In genomic region chr9:136707849-136708517, GRCh38 we compare ENCODE assay signal across 1 cellular context.
A peak's percentile ranks its signal among the peaks of the same experiment; 100 is the strongest.
TF ChIP-seq lines count a peak whose summit lies in the region.

No MANE protein-coding gene starts in this region.

TF ChIP-seq in K562, 482 proteins besides CTCF, POLR2A, EP300 and RAD21 (continues in another document):
- TF ChIP-seq ZNF408 (CRISPR knock-in tag; IDR thresholded peaks at IDR 0.05; ENCODE audit: low read depth) (no peak), ZNF277 (CRISPR knock-in tag; IDR thresholded peaks at IDR 0.05; ENCODE audit: borderline replicate concordance) (no peak), POLR2B (IDR thresholded peaks at IDR 0.05; ENCODE audit: low read depth, partially characterized antibody) (no peak), KDM5B (IDR thresholded peaks at IDR 0.05; ENCODE audit: insufficient replicate concordance, low read depth, low read length) (no peak), ZNF174 (CRISPR knock-in tag; IDR thresholded peaks at IDR 0.05) (no peak), KLF6 (CRISPR knock-in tag; IDR thresholded peaks at IDR 0.05; ENCODE audit: borderline replicate concordance) (no peak), FOXK2 (conservative IDR thresholded peaks at IDR 0.05 in 1 of 2, IDR thresholded peaks at IDR 0.05 in 1 of 2; ENCODE audit: low read depth in 2 of 2) (no peak), ZBTB43 (CRISPR knock-in tag; IDR thresholded peaks at IDR 0.05) (no peak), CCAR2 (IDR thresholded peaks at IDR 0.05; ENCODE audit: low read depth, low read length) (no peak), THRB (CRISPR knock-in tag; conservative IDR thresholded peaks at IDR 0.05) (no peak), ZNF589 (CRISPR knock-in tag; IDR thresholded peaks at IDR 0.05; ENCODE audit: low read depth) (0 out of 2 replicates have a peak, but pooled peaks have one; percentile 25), WHSC1 (IDR thresholded peaks at IDR 0.05; ENCODE audit: low read length) (no peak), ZNF75A (CRISPR knock-in tag; IDR thresholded peaks at IDR 0.05) (no peak), SMAD3 (CRISPR knock-in tag; conservative IDR thresholded peaks at IDR 0.05) (no peak), HNRNPK (IDR thresholded peaks at IDR 0.05; ENCODE audit: low read depth, low read length, poor library complexity, severe bottlenecking) (no peak), USF1 (CRISPR knock-in tag; IDR thresholded peaks at IDR 0.05) (peak; percentile 8; the same call in 1 of the 2 replicates), TCF3 (CRISPR knock-in tag; IDR thresholded peaks at IDR 0.05) (peak; percentile 32; the same call in 1 of the 2 replicates), CBFA2T3 (IDR thresholded peaks at IDR 0.05) (peak; percentile 30), MAFK (IDR thresholded peaks at IDR 0.05; ENCODE audit: low read length) (no peak), ERF (CRISPR knock-in tag; IDR thresholded peaks at IDR 0.05) (no peak), CXXC5 (CRISPR knock-in tag; IDR thresholded peaks at IDR 0.05) (0 out of 2 replicates have a peak, but pooled peaks have one; percentile 18), BRD9 (IDR thresholded peaks at IDR 0.05; ENCODE audit: low read depth, partially characterized antibody) (no peak), EZH2 (IDR thresholded peaks at IDR 0.05; ENCODE audit: borderline replicate concordance, low read depth, low read length) (no peak), ZNF24 (IDR thresholded peaks at IDR 0.05) (no peak), CREB1 (IDR thresholded peaks at IDR 0.05) (no peak), CREB1 (CRISPR knock-in tag; IDR thresholded peaks at IDR 0.05) (no peak), RAD51 (IDR thresholded peaks at IDR 0.05; ENCODE audit: borderline replicate concordance, low read depth) (peak; percentile 32; the same call in 1 of the 2 replicates), KLF1 (tag; IDR thresholded peaks at IDR 0.05) (no peak), NCOA1 (IDR thresholded peaks at IDR 0.05; ENCODE audit: low read depth) (no peak), MGA (IDR thresholded peaks at IDR 0.05) (0 out of 2 replicates have a peak, but pooled peaks have one; percentile 40), ZNF583 (CRISPR knock-in tag; IDR thresholded peaks at IDR 0.05) (no peak), MAFG (tag; conservative IDR thresholded peaks at IDR 0.05) (no peak), CBFA2T2 (conservative IDR thresholded peaks at IDR 0.05) (0 out of 2 replicates have a peak, but pooled peaks have one; percentile 6), ZNF354B (CRISPR knock-in tag; IDR thresholded peaks at IDR 0.05) (no peak), TBP (optimal IDR thresholded peaks at IDR 0.05; ENCODE audit: low read depth, low read length) (no peak), KHSRP (IDR thresholded peaks at IDR 0.05) (no peak), L3MBTL2 (IDR thresholded peaks at IDR 0.05) (peak; percentile 18; the same call in 1 of the 2 replicates), NFIX (CRISPR knock-in tag; IDR thresholded peaks at IDR 0.05; ENCODE audit: low read depth) (no peak), BCOR (IDR thresholded peaks at IDR 0.05) (no peak), ZNF395 (CRISPR knock-in tag; IDR thresholded peaks at IDR 0.05) (peak; percentile 43; the same call in 1 of the 2 replicates), DIDO1 (tag; IDR thresholded peaks at IDR 0.05; ENCODE audit: low read depth) (no peak), NONO (IDR thresholded peaks at IDR 0.05; ENCODE audit: low read depth in 2 of 2, low read length in 1 of 2) (no peak), TCF7 (IDR thresholded peaks at IDR 0.05; ENCODE audit: borderline replicate concordance) (no peak), NR2C1 (IDR thresholded peaks at IDR 0.05) (no peak), NR2C1 (tag; IDR thresholded peaks at IDR 0.05) (no peak), HOXB6 (CRISPR knock-in tag; IDR thresholded peaks at IDR 0.05; ENCODE audit: borderline replicate concordance) (no peak), FOXJ2 (tag; IDR thresholded peaks at IDR 0.05) (no peak), ZNF12 (CRISPR knock-in tag; IDR thresholded peaks at IDR 0.05) (no peak)
